In the genomic region with DNA sequence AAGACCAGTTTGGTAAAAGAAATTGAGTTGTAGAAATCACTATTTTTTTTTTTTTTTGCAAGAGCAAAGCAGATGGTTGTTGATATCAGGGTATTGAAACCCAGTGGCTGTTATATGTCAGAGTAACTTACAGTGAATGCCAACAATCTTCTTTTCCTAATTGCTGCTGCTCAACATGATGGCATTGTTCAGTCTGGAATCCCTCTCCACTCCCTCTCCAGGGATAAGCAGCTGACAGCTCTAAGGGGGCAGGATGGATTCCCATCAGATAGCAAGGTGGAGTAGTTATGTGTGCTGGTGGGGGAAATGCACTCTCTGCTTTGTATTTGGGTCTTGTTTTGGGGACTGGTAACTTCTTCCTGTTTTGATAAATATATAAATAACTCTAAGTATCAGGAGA, we compare ENCODE assay signal across 17 cellular contexts.
"Had no signal": no experiment of that assay in that cellular context is flagged by ENCODE, and none has a peak within 500 bp of the region (broad histone marks: within the 10 kb centered on the region; RNA-seq: fewer than 3 reads in every experiment).

No MANE protein-coding gene starts in this region.

- FAIRE-seq: astrocyte, colon, keratinocyte, pancreas, small intestine had no signal

- ATAC-seq: activated CD4-positive, alpha-beta T cell treated with anti-CD3 and anti-CD28 coated beads for 36 hours; pancreas; stimulated activated effector memory CD8-positive, alpha-beta T cell treated with anti-CD3 and anti-CD28 coated beads, Interleukin-12 subunit alpha, Interleukin-12 subunit beta, amount 100 ng/mL, for 72 hours had no signal

- DNase-seq: activated CD4-positive, alpha-beta memory T cell treated with anti-CD3 and anti-CD28 coated beads, Interleukin-2, amount 10 ng/mL, durations not matched to agents 7 days and 5 days; activated CD4-positive, alpha-beta T cell treated with anti-CD3 and anti-CD28 coated beads for 36 hours; activated CD8-positive, alpha-beta memory T cell treated with anti-CD3 and anti-CD28 coated beads, Interleukin-2, amount 50 U/mL, for 4 hours; activated naive CD4-positive, alpha-beta T cell treated with Interleukin-2 at 50 U/mL for 16 hours; effector CD4-positive, alpha-beta T cell; foreskin melanocyte; mesendoderm; nephron progenitor cell; pancreas; T1000; thyroid gland; uterus had no signal
